24 cellular contexts compared by ENCODE assay signal in genomic region chr18:55484773-55485172, GRCh38.
"Had no signal": no experiment of that assay in that cellular context is flagged by ENCODE, and none has a peak within 500 bp of the region (broad histone marks: within the 10 kb centered on the region; RNA-seq: fewer than 3 reads in every experiment).

No MANE protein-coding gene starts in this region.

- ATAC-seq: activated CD4-positive, alpha-beta T cell treated with anti-CD3 and anti-CD28 coated beads for 36 hours; activated T-cell treated with anti-CD3 and anti-CD28 coated beads, Interleukin-2, amount 50 U/mL, for 4 hours; left colon; lower lobe of right lung; mucosa of descending colon; sciatic nerve; stimulated activated effector memory CD8-positive, alpha-beta T cell treated with anti-CD3 and anti-CD28 coated beads, Interleukin-12 subunit alpha, Interleukin-12 subunit beta, amount 100 ng/mL, for 72 hours; stimulated activated naive CD8-positive, alpha-beta T cell treated with anti-CD3 and anti-CD28 coated beads, Interleukin-15, amount 100 ng/mL, for 72 hours had no signal

- H3K36me3 ChIP-seq: cardiac muscle cell, esophagus muscularis mucosa, lower lobe of right lung, tibial artery had no signal

- H3K4me3 ChIP-seq: cardiac muscle cell, esophagus muscularis mucosa, lower lobe of right lung, mucosa of descending colon, tibial artery had no signal

- H3K27ac ChIP-seq: cardiac muscle cell, esophagus muscularis mucosa, lower lobe of right lung, tibial artery had no signal

- H3K27me3 ChIP-seq: cardiac muscle cell, esophagus muscularis mucosa, tibial artery had no signal

- H3K9me3 ChIP-seq: esophagus muscularis mucosa, lower lobe of right lung, mucosa of descending colon, tibial artery had no signal

- DNase-seq: activated B cell treated with CpG ODN at 0.5 μM for 24 hours; activated CD4-positive, alpha-beta T cell treated with anti-CD3 and anti-CD28 coated beads for 36 hours; activated CD4-positive, alpha-beta T cell treated with anti-CD3 and anti-CD28 coated beads, Interleukin-2, amount 50 U/mL, for 4 hours; activated CD8-positive, alpha-beta memory T cell treated with anti-CD3 and anti-CD28 coated beads, Interleukin-2, amount 50 U/mL, for 48 hours; activated naive CD4-positive, alpha-beta T cell treated with Interleukin-2 at 50 U/mL for 16 hours; activated T-cell treated with anti-CD3 and anti-CD28 coated beads, Interleukin-2, amount 50 U/mL, for 4 hours; effector memory CD4-positive, alpha-beta T cell; islet precursor cell; left colon; lower lobe of right lung; mesendoderm; mucosa of descending colon; nucleus accumbens; small intestine; stimulated activated CD4-positive, alpha-beta T cell treated with anti-CD3 and anti-CD28 coated beads, Interleukin-2, amount 100 ng/mL, for 24 hours; stimulated activated naive CD8-positive, alpha-beta T cell treated with anti-CD3 and anti-CD28 coated beads, Interleukin-15, amount 100 ng/mL, for 72 hours; T-helper 9 cell; tibial artery had no signal

- FAIRE-seq: endothelial cell of umbilical vein, frontal cortex, small intestine had no signal
